In genomic region chr5:118960557-118960956, GRCh38 we compare ENCODE assay signal across 9 cellular contexts.
"Had no signal": no experiment of that assay in that cellular context is flagged by ENCODE, and none has a peak within 500 bp of the region (broad histone marks: within the 10 kb centered on the region; RNA-seq: fewer than 3 reads in every experiment).

No MANE protein-coding gene starts in this region.

- DNase-seq: H9, HCEC 1CT, HFFc6, KBM-7 had no signal

- H3K9ac ChIP-seq: KMS-11 had no signal

- ATAC-seq: GM23338, HepG2 had no signal

- H3K4me3 ChIP-seq: GM23338 had no signal

- H3K4me2 ChIP-seq: GM23338, KMS-11 had no signal

- H3K27ac ChIP-seq: KMS-11 had no signal

- H2AFZ ChIP-seq: GM23338 had no signal

- FAIRE-seq: H1, H54, HepG2 had no signal
